In genomic region chr16:24984903-24985675, GRCh38 we compare ENCODE assay signal across 14 cellular contexts. TPM values are rescaled to one million over a fixed set of nuclear protein-coding genes. Genes with fewer than 3 reads are reported as not detected.
DNase-seq lines count a peak whose midpoint lies in the region; ATAC-seq and TF ChIP-seq lines count a peak whose summit lies in the region.
"Had no signal": no experiment of that assay in that cellular context is flagged by ENCODE, and none has a peak within 500 bp of the region (broad histone marks: within the 10 kb centered on the region; RNA-seq: fewer than 3 reads in every experiment).

No MANE protein-coding gene starts in this region.

- no peaks in the 10 kb centered on the region for H3K27me3 ChIP-seq in breast epithelium
- no peaks in the 10 kb centered on the region for H3K27me3 ChIP-seq in OCI-LY3 (ENCODE audit: low read depth, low read length)
- no peaks in the 10 kb centered on the region for H3K27me3 ChIP-seq in gastroesophageal sphincter
- no peaks in the 10 kb centered on the region for H3K27me3 ChIP-seq in stomach
- no peaks in the 10 kb centered on the region for H3K27me3 ChIP-seq in SK-N-SH (ENCODE audit: insufficient read depth)
- H3K27me3 ChIP-seq: uterus had no signal

- no TSS peak for BruUV-seq in MCF 10A (replicated peaks; lab: Mats Ljungman, UMichigan)

- H3K27ac ChIP-seq in breast epithelium (peak overlapping the region; percentile 41 to 64), OCI-LY3 (ENCODE audit: low read length) (peak overlapping the region; percentile 22), gastroesophageal sphincter (peak overlapping the region; percentile 2 to 85 (median 82)), stomach (peak overlapping the region in 4 of 5 donors; percentile 43 to 73 (median 58)), SK-N-SH (ENCODE audit: low read depth in 2 of 2, low read length in 1 of 2) (peak overlapping the region in 1 of 2 experiments; percentile 99; a peak in 1 of 4 replicates)

- H3K36me3 Mint-ChIP-seq in MCF 10A (ENCODE audit: insufficient read depth, unreplicated experiment) = peaks cover 9% of the 10 kb centered on the region

- TF ChIP-seq POLR2A in breast epithelium (IDR thresholded peaks at IDR 0.05) (no peak), gastroesophageal sphincter (IDR thresholded peaks at IDR 0.05) (no peak), stomach (IDR thresholded peaks at IDR 0.05) (no peak)

- ATAC-seq in gastroesophageal sphincter (no peak), HG03432 (IDR thresholded peaks at IDR 0.05; ENCODE audit: unreplicated experiment) (no peak)

- CTCF ChIA-PET in MCF 10A (lab: Yijun Ruan, JAX) = interaction anchor here (0.5 kb wide), 1 partner anchor 134 kb away, joined by 3 read pairs; no protein-coding TSS in a partner anchor
- CTCF ChIA-PET in SK-N-SH (lab: Yijun Ruan, JAX) = no interaction called here

- H2AFZ ChIP-seq in OCI-LY3 (ENCODE audit: low read depth, low read length) = no peak overlapping the region
- H2AFZ ChIP-seq in SK-N-SH (ENCODE audit: low read depth) = no peak overlapping the region

- H3K4me3 ChIP-seq in breast epithelium = no peak overlapping the region
- no peak overlapping the region for H3K4me3 ChIP-seq in OCI-LY3 (ENCODE audit: low read length)
- H3K4me3 ChIP-seq in gastroesophageal sphincter = no peak overlapping the region
- H3K4me3 ChIP-seq in stomach = no peak overlapping the region
- H3K4me3 ChIP-seq in SK-N-SH (ENCODE audit: low read depth in 2 of 2, low read length in 1 of 2) = no peak overlapping the region
- H3K4me3 ChIP-seq: uterus had no signal

- 83 to 86% methylated on average over 5 of the region's 5 CpGs for WGBS in gastroesophageal sphincter (ENCODE audit: low coverage in 1 of 2), 2 donors
- 87 to 91% (median 90%) methylated on average over 5 of the region's 5 CpGs for WGBS in stomach, 5 donors
- WGBS in SK-N-SH (ENCODE audit: low lambda C conversion rate) = 94% methylated on average over 5 of the region's 5 CpGs

- no peaks in the 10 kb centered on the region for H3K9me3 Mint-ChIP-seq in MCF 10A (ENCODE audit: unreplicated experiment)

- H3K4me1 ChIP-seq in breast epithelium (peaks cover 3 to 18% of the 10 kb centered on the region in 2 donors), OCI-LY3 (ENCODE audit: low read length) (peaks cover 81% of the 10 kb centered on the region), gastroesophageal sphincter (peaks cover 25 to 84% (median 48%) of the 10 kb centered on the region in 3 donors), stomach (peaks cover 53 to 70% (median 58%) of the 10 kb centered on the region in 4 donors), SK-N-SH (ENCODE audit: control insufficient read depth in 1 of 2, insufficient read depth in 2 of 2, low read depth in 1 of 2, low read length in 1 of 2) (peaks cover 36 to 51% of the 10 kb centered on the region in 2 experiments)

- peaks cover 98% of the 10 kb centered on the region for H4K20me1 ChIP-seq in OCI-LY3 (ENCODE audit: insufficient read depth, low read length)
- H4K20me1 ChIP-seq in SK-N-SH (ENCODE audit: insufficient read depth) = no peaks in the 10 kb centered on the region

- TF ChIP-seq CTCF in breast epithelium (IDR thresholded peaks at IDR 0.05) (no peak), MCF 10A (IDR thresholded peaks at IDR 0.05; ENCODE audit: unreplicated experiment) (no peak), OCI-LY3 (IDR thresholded peaks at IDR 0.05; ENCODE audit: low read depth, low read length) (no peak), gastroesophageal sphincter (IDR thresholded peaks at IDR 0.05) (no peak), stomach (IDR thresholded peaks at IDR 0.05) (no peak), SK-N-SH (IDR thresholded peaks at IDR 0.05) (no peak)

- H3K79me2 ChIP-seq in OCI-LY3 (ENCODE audit: low read length) (peaks cover 100% of the 10 kb centered on the region), SK-N-SH (ENCODE audit: insufficient read depth) (peaks cover 85% of the 10 kb centered on the region)

- H3K9me2 ChIP-seq in SK-N-SH = no peaks in the 10 kb centered on the region

- H3K27ac Mint-ChIP-seq in MCF 10A (ENCODE audit: low read depth, unreplicated experiment) = no peak overlapping the region

- intact Hi-C loops in breast epithelium (cut with DNase I; ENCODE audit: low total_unique reads) (no loop called here), MCF 10A (cut with micrococcal nuclease) (no loop called here), stomach (cut with DNase I; ENCODE audit: low total_unique reads) (no loop called here)

- H3K9me3 ChIP-seq in breast epithelium (no peaks in the 10 kb centered on the region), OCI-LY3 (ENCODE audit: insufficient read depth, low read length) (no peaks in the 10 kb centered on the region), gastroesophageal sphincter (no peaks in the 10 kb centered on the region), stomach (no peaks in the 10 kb centered on the region), SK-N-SH (0 out of 2 replicates have a peak, but pooled peaks cover 4% of the 10 kb centered on the region)
- H3K9me3 ChIP-seq: uterus had no signal

- no peak overlapping the region for H3K9ac ChIP-seq in OCI-LY3 (ENCODE audit: low read length)
- no peak overlapping the region for H3K9ac ChIP-seq in SK-N-SH

- no peak for TF ChIP-seq RAD21 in SK-N-SH (IDR thresholded peaks at IDR 0.05; ENCODE audit: low read length)

- H3F3A ChIP-seq in SK-N-SH (replicated peaks; ENCODE audit: insufficient read depth) = peaks cover 41% of the 10 kb centered on the region

- no peaks in the 10 kb centered on the region for H3K27me3 Mint-ChIP-seq in MCF 10A (ENCODE audit: insufficient read depth, unreplicated experiment)

- no peak overlapping the region for H3K4me3 Mint-ChIP-seq in MCF 10A (ENCODE audit: unreplicated experiment)
- H3K4me3 Mint-ChIP-seq: nephron had no signal

- no peaks in the 10 kb centered on the region for H3K36me3 ChIP-seq in breast epithelium
- H3K36me3 ChIP-seq in OCI-LY3 (replicated peaks; ENCODE audit: low read depth, low read length) = peaks cover 31% of the 10 kb centered on the region
- H3K36me3 ChIP-seq in gastroesophageal sphincter = no peaks in the 10 kb centered on the region
- H3K36me3 ChIP-seq in stomach = no peaks in the 10 kb centered on the region
- H3K36me3 ChIP-seq in SK-N-SH (replicated peaks in 1 of 2; ENCODE audit: control insufficient read depth in 1 of 2, insufficient read depth in 2 of 2, low read length in 1 of 2) = peaks cover 0 to 16% of the 10 kb centered on the region in 2 experiments
- H3K36me3 ChIP-seq: uterus had no signal

- DNase-seq in breast epithelium (ENCODE audit: low spot score in 2 of 2) (no peak), MCF 10A (ENCODE audit: unreplicated experiment) (no peak), stomach (no peak), SK-N-SH (no peak), DMS53 treated with DMSO at 0.1 percent for 48 hours (lab: John Stamatoyannopoulos, UW; ENCODE audit: unreplicated experiment) (no peak)
- DNase-seq: EL, NCI-H1092 treated with DMSO at 0.1 percent for 48 hours, NCI-H345, RPMI8226, uterus had no signal

- H3K4me2 ChIP-seq in OCI-LY3 (ENCODE audit: low read length) (peak overlapping the region; percentile 51; the same call in 1 of the 2 replicates), SK-N-SH (no peak overlapping the region)

- peaks cover 45% of the 10 kb centered on the region for H3K4me1 Mint-ChIP-seq in MCF 10A (ENCODE audit: insufficient read depth, unreplicated experiment)

- POLR2A ChIA-PET in MCF 10A (lab: Yijun Ruan, JAX) (interaction anchor here (1.3 kb wide), 1 partner anchor 10 kb away, joined by 3 read pairs; no protein-coding TSS in a partner anchor), SK-N-SH (lab: Yijun Ruan, JAX) (no interaction called here)

- no peak for TF ChIP-seq EP300 in gastroesophageal sphincter (IDR thresholded peaks at IDR 0.05)
- no peak for TF ChIP-seq EP300 in stomach (IDR thresholded peaks at IDR 0.05)
- no peak for TF ChIP-seq EP300 in SK-N-SH (IDR thresholded peaks at IDR 0.05; ENCODE audit: borderline replicate concordance in 1 of 2, low read depth in 1 of 2, low read length in 1 of 2)

TF ChIP-seq in SK-N-SH, 30 proteins besides CTCF, POLR2A, EP300 and RAD21:
- no peak for TF ChIP-seq YY1 (IDR thresholded peaks at IDR 0.05; ENCODE audit: low read depth)
- TF ChIP-seq RFX5 (IDR thresholded peaks at IDR 0.05; ENCODE audit: low read length) = no peak
TF ChIP-seq in SK-N-SH: peak in this region for 0.

RNA-seq across cellular contexts. Expression of gene ARHGAP17, which starts 30.1 kb away (rescaled TPM):
- total RNA-seq in breast epithelium (10 to 100 TPM; 40.8 to 43.6 (median 43.6) TPM), MCF 10A (2022) (50.0 and 52.2 TPM in 2 replicates), gastroesophageal sphincter (10 to 100 TPM; 40.8 to 51.2 (median 46.2) TPM), stomach (100 to 1,000 TPM in 2 of 5 donors, 10 to 100 TPM in 3; 30.3 to 414 (median 74.9) TPM)
- polyA plus RNA-seq in stomach (10 to 100 TPM; 18.4 to 22.7 (median 20.5) TPM), SK-N-SH (2012; rRNA removed) (24.0 and 33.4 TPM in 2 replicates)
- 29.4 and 31.9 TPM in 2 replicates for polyA plus RNA-seq in SK-N-SH (2012; cell fraction: cytosol; rRNA removed)
- 55.1 and 63.8 TPM in 2 replicates for polyA plus RNA-seq in SK-N-SH (2012; cell fraction: nucleus; rRNA removed)
